Comparison of ENCODE assay signal across 20 cellular contexts in genomic region chr19:52196256-52196967, GRCh38. TPM values are rescaled to one million over a fixed set of nuclear protein-coding genes. Genes with fewer than 3 reads are reported as not detected.
DNase-seq lines count a peak whose midpoint lies in the region; ATAC-seq and TF ChIP-seq lines count a peak whose summit lies in the region.
"Had no signal": no experiment of that assay in that cellular context is flagged by ENCODE, and none has a peak within 500 bp of the region (broad histone marks: within the 10 kb centered on the region; RNA-seq: fewer than 3 reads in every experiment).

No MANE protein-coding gene starts in this region.

- no peak for TF ChIP-seq POLR2A in breast epithelium (IDR thresholded peaks at IDR 0.05)

- no peaks in the 10 kb centered on the region for H3K27me3 ChIP-seq in adipocyte (replicated peaks; ENCODE audit: control insufficient read depth, insufficient read depth, low read length)
- no peaks in the 10 kb centered on the region for H3K27me3 ChIP-seq in Caco-2 (replicated peaks; ENCODE audit: control insufficient read depth, insufficient read depth, low read length)
- H3K27me3 ChIP-seq in breast epithelium: no peaks in the 10 kb centered on the region
- H3K27me3 ChIP-seq: Peyer's patch had no signal

- H3K4me3 ChIP-seq in adipocyte (ENCODE audit: low read length) (no peak overlapping the region), fibroblast of villous mesenchyme (ENCODE audit: low read depth, low read length) (no peak overlapping the region), Caco-2 (ENCODE audit: low read depth, low read length) (no peak overlapping the region), breast epithelium (no peak overlapping the region)
- H3K4me3 ChIP-seq: Peyer's patch had no signal

- CTCF ChIA-PET in activated CD8-positive, alpha-beta T cell treated with anti-CD3 and anti-CD28 coated beads for 36 hours (lab: Charles Lee): no interaction called here
- CTCF ChIA-PET in activated CD8-positive, alpha-beta T cell treated with anti-CD3 and anti-CD28 coated beads, Interleukin-2, amount 10 ng/mL, durations not matched to agents 7 days and 5 days (lab: Charles Lee): interaction anchor here (1.0 kb wide), 1 partner anchor 13 kb away, joined by 3 read pairs; no protein-coding TSS in a partner anchor
- CTCF ChIA-PET in Caco-2 (lab: Charles Lee): no interaction called here

- intact Hi-C loops in activated CD8-positive, alpha-beta T cell treated with anti-CD3 and anti-CD28 coated beads for 36 hours (cut with micrococcal nuclease): no loop called here
- intact Hi-C loops in Caco-2 (cut with micrococcal nuclease; ENCODE audit: unreplicated experiment): no loop called here
- intact Hi-C loops in breast epithelium (cut with DNase I; ENCODE audit: low total_unique reads): no loop called here

- H3K9me3 ChIP-seq in adipocyte (ENCODE audit: control insufficient read depth, low read length) (no peaks in the 10 kb centered on the region), Caco-2 (no peaks in the 10 kb centered on the region), breast epithelium (no peaks in the 10 kb centered on the region)
- H3K9me3 ChIP-seq: Peyer's patch had no signal

- peaks cover 61% of the 10 kb centered on the region for H3K4me1 Mint-ChIP-seq in activated CD8-positive, alpha-beta T cell treated with anti-CD3 and anti-CD28 coated beads for 36 hours (ENCODE audit: low read depth)
- H3K4me1 Mint-ChIP-seq in activated CD8-positive, alpha-beta T cell treated with anti-CD3 and anti-CD28 coated beads, Interleukin-2, amount 10 ng/mL, durations not matched to agents 7 days and 5 days (ENCODE audit: low read depth): peaks cover 18% of the 10 kb centered on the region
- peaks cover 14% of the 10 kb centered on the region for H3K4me1 Mint-ChIP-seq in Caco-2 (ENCODE audit: low read depth, unreplicated experiment)

- no TSS peak for BruUV-seq in Caco-2 (replicated peaks; lab: Mats Ljungman, UMichigan)

- H3K27ac Mint-ChIP-seq in activated CD8-positive, alpha-beta T cell treated with anti-CD3 and anti-CD28 coated beads for 36 hours: peak overlapping the region; percentile 17
- no peak overlapping the region for H3K27ac Mint-ChIP-seq in activated CD8-positive, alpha-beta T cell treated with anti-CD3 and anti-CD28 coated beads, Interleukin-2, amount 10 ng/mL, durations not matched to agents 7 days and 5 days
- H3K27ac Mint-ChIP-seq in Caco-2 (ENCODE audit: unreplicated experiment): no peak overlapping the region

- H3K36me3 ChIP-seq in adipocyte (ENCODE audit: control insufficient read depth, insufficient read depth, low read length, severe bottlenecking) (peaks cover 43% of the 10 kb centered on the region), Caco-2 (ENCODE audit: control insufficient read depth, insufficient read depth, low read length) (peaks cover 6% of the 10 kb centered on the region), breast epithelium (no peaks in the 10 kb centered on the region)

- POLR2A ChIA-PET in activated CD8-positive, alpha-beta T cell treated with anti-CD3 and anti-CD28 coated beads for 36 hours (lab: Charles Lee): no interaction called here
- POLR2A ChIA-PET in activated CD8-positive, alpha-beta T cell treated with anti-CD3 and anti-CD28 coated beads, Interleukin-2, amount 10 ng/mL, durations not matched to agents 7 days and 5 days (lab: Charles Lee): interaction anchor here (0.7 to 1.4 kb wide), 3 partner anchors 9 to 57 kb away, joined by 3 to 4 read pairs (median 3); no protein-coding TSS in a partner anchor
- POLR2A ChIA-PET in Caco-2 (lab: Charles Lee): no interaction called here

- H3K27me3 Mint-ChIP-seq in activated CD8-positive, alpha-beta T cell treated with anti-CD3 and anti-CD28 coated beads for 36 hours: no peaks in the 10 kb centered on the region
- no peaks in the 10 kb centered on the region for H3K27me3 Mint-ChIP-seq in activated CD8-positive, alpha-beta T cell treated with anti-CD3 and anti-CD28 coated beads, Interleukin-2, amount 10 ng/mL, durations not matched to agents 7 days and 5 days (ENCODE audit: low read depth)
- H3K27me3 Mint-ChIP-seq in Caco-2 (ENCODE audit: insufficient read depth, unreplicated experiment): no peaks in the 10 kb centered on the region

- H3K36me3 Mint-ChIP-seq in activated CD8-positive, alpha-beta T cell treated with anti-CD3 and anti-CD28 coated beads for 36 hours (ENCODE audit: low read depth): peaks cover 40% of the 10 kb centered on the region
- peaks cover 63% of the 10 kb centered on the region for H3K36me3 Mint-ChIP-seq in activated CD8-positive, alpha-beta T cell treated with anti-CD3 and anti-CD28 coated beads, Interleukin-2, amount 10 ng/mL, durations not matched to agents 7 days and 5 days (ENCODE audit: low read depth)
- H3K36me3 Mint-ChIP-seq in Caco-2 (ENCODE audit: insufficient read depth, unreplicated experiment): peaks cover 76% of the 10 kb centered on the region

- peak overlapping the region in 1 of 2 donors; percentile 87 for H3K27ac ChIP-seq in breast epithelium
- H3K27ac ChIP-seq: 22Rv1, Peyer's patch had no signal

- no peak for ATAC-seq in activated CD8-positive, alpha-beta T cell treated with anti-CD3 and anti-CD28 coated beads for 36 hours
- ATAC-seq in activated CD8-positive, alpha-beta T cell treated with anti-CD3 and anti-CD28 coated beads, Interleukin-2, amount 10 ng/mL, durations not matched to agents 7 days and 5 days: no peak

- peaks cover 61% of the 10 kb centered on the region for H3K4me1 ChIP-seq in adipocyte (ENCODE audit: control insufficient read depth, insufficient read depth, low read length)
- H3K4me1 ChIP-seq in Caco-2: peaks cover 5% of the 10 kb centered on the region
- peaks cover 4 to 9% of the 10 kb centered on the region in 2 donors for H3K4me1 ChIP-seq in breast epithelium

- H3K9ac ChIP-seq in adipocyte (ENCODE audit: low read length): no peak overlapping the region

- H3K4me3 Mint-ChIP-seq in activated CD8-positive, alpha-beta T cell treated with anti-CD3 and anti-CD28 coated beads for 36 hours: no peak overlapping the region
- no peak overlapping the region for H3K4me3 Mint-ChIP-seq in activated CD8-positive, alpha-beta T cell treated with anti-CD3 and anti-CD28 coated beads, Interleukin-2, amount 10 ng/mL, durations not matched to agents 7 days and 5 days
- H3K4me3 Mint-ChIP-seq in Caco-2 (ENCODE audit: unreplicated experiment): no peak overlapping the region
- H3K4me3 Mint-ChIP-seq: CD14-positive monocyte had no signal

- no peak for DNase-seq in activated CD8-positive, alpha-beta T cell treated with anti-CD3 and anti-CD28 coated beads for 36 hours
- DNase-seq in activated CD8-positive, alpha-beta T cell treated with anti-CD3 and anti-CD28 coated beads, Interleukin-2, amount 10 ng/mL, durations not matched to agents 7 days and 5 days: no peak
- DNase-seq in AG08396 (ENCODE audit: low spot score) (peak; percentile 35), adipocyte (ENCODE audit: low read depth) (peak; percentile 8), fibroblast of villous mesenchyme (ENCODE audit: low read depth) (peak; percentile 75), Caco-2 (no peak), breast epithelium (ENCODE audit: low spot score in 2 of 2) (no peak)
- no peak for DNase-seq in activated CD4-positive, CD25-positive, alpha-beta regulatory T cell treated with anti-CD3 and anti-CD28 coated beads, Interleukin-2, amount 50 U/mL, for 72 hours
- DNase-seq: COR-L47; GDM1; HCEC 1CT; KBM-7; NCI-H1105; NCI-H2081 treated with DMSO at 0.1 percent for 48 hours; NCI-H510A; NCI-H748 treated with DMSO at 0.1 percent for 48 hours; NK-92 treated with Interleukin-12 subunit alpha and Interleukin-12 subunit beta, amount 100 ng/mL, for 24 hours; Peyer's patch had no signal

- no peak for TF ChIP-seq CTCF in activated CD8-positive, alpha-beta T cell treated with anti-CD3 and anti-CD28 coated beads for 36 hours (IDR thresholded peaks at IDR 0.05)
- TF ChIP-seq CTCF in fibroblast of villous mesenchyme (IDR thresholded peaks at IDR 0.05; ENCODE audit: insufficient read depth, low read depth, low read length): no peak
- TF ChIP-seq CTCF in Caco-2 (IDR thresholded peaks at IDR 0.05; ENCODE audit: insufficient read depth in 1 of 2, low read depth in 1 of 2, low read length in 1 of 2, severe bottlenecking in 1 of 2, unreplicated experiment in 1 of 2): no peak
- no peak for TF ChIP-seq CTCF in breast epithelium (IDR thresholded peaks at IDR 0.05)

- no peaks in the 10 kb centered on the region for H3K9me3 Mint-ChIP-seq in activated CD8-positive, alpha-beta T cell treated with anti-CD3 and anti-CD28 coated beads for 36 hours
- H3K9me3 Mint-ChIP-seq in activated CD8-positive, alpha-beta T cell treated with anti-CD3 and anti-CD28 coated beads, Interleukin-2, amount 10 ng/mL, durations not matched to agents 7 days and 5 days (ENCODE audit: insufficient read depth): no peaks in the 10 kb centered on the region
- no peaks in the 10 kb centered on the region for H3K9me3 Mint-ChIP-seq in Caco-2 (ENCODE audit: unreplicated experiment)
- H3K9me3 Mint-ChIP-seq: CD14-positive monocyte had no signal

RNA-seq across cellular contexts. Expression of gene PPP2R1A, which starts 6.6 kb away (rescaled TPM):
- total RNA-seq in activated CD8-positive, alpha-beta T cell treated with anti-CD3 and anti-CD28 coated beads for 36 hours: 100 to 1,000 TPM; 236 to 237 TPM
- total RNA-seq in activated CD8-positive, alpha-beta T cell treated with anti-CD3 and anti-CD28 coated beads, Interleukin-2, amount 10 ng/mL, durations not matched to agents 7 days and 5 days: 100 to 1,000 TPM; 223 to 225 TPM
- 122 and 166 TPM in 2 replicates for total RNA-seq in fibroblast of villous mesenchyme
- total RNA-seq in Caco-2 (2022): 279 and 291 TPM in 2 replicates
- 100 to 1,000 TPM; 145 to 198 (median 175) TPM for total RNA-seq in breast epithelium

RNA-seq across cellular contexts. Expression of gene ZNF836, which starts 25.0 kb away (rescaled TPM):
- 10 to 100 TPM; 10.3 to 12.6 TPM for total RNA-seq in activated CD8-positive, alpha-beta T cell treated with anti-CD3 and anti-CD28 coated beads for 36 hours
- total RNA-seq in activated CD8-positive, alpha-beta T cell treated with anti-CD3 and anti-CD28 coated beads, Interleukin-2, amount 10 ng/mL, durations not matched to agents 7 days and 5 days: 10 to 100 TPM; 15.5 to 18.7 TPM
- total RNA-seq in fibroblast of villous mesenchyme (7.1 and 11.7 TPM in 2 replicates), Caco-2 (2022) (6.3 and 8.8 TPM in 2 replicates), breast epithelium (10 to 100 TPM; 10.2 to 21.8 (median 16.4) TPM)

RNA-seq across cellular contexts. Expression of gene ZNF616, which starts 56.7 kb away (rescaled TPM):
- 10 to 100 TPM; 11.2 to 11.7 TPM for total RNA-seq in activated CD8-positive, alpha-beta T cell treated with anti-CD3 and anti-CD28 coated beads for 36 hours
- 1 to 10 TPM; 6.2 to 8.4 TPM for total RNA-seq in activated CD8-positive, alpha-beta T cell treated with anti-CD3 and anti-CD28 coated beads, Interleukin-2, amount 10 ng/mL, durations not matched to agents 7 days and 5 days
- total RNA-seq in fibroblast of villous mesenchyme: 7.4 and 12.5 TPM in 2 replicates
- total RNA-seq in Caco-2 (2022): 5.7 and 7.1 TPM in 2 replicates
- total RNA-seq in breast epithelium: 10 to 100 TPM in 1 of 3 donors, 1 to 10 TPM in 2; 5.8 to 14.0 (median 7.2) TPM

Comparison
In these comparisons a context has a peak if more than half of its experiments do, and no peak if none do; other contexts are left out.
1. DNase-seq: peak in AG08396 (single experiment), adipocyte (single experiment) and fibroblast of villous mesenchyme (single experiment); none in activated CD8-positive, alpha-beta T cell treated with anti-CD3 and anti-CD28 coated beads for 36 hours (single experiment), activated CD8-positive, alpha-beta T cell treated with anti-CD3 and anti-CD28 coated beads, Interleukin-2, amount 10 ng/mL, durations not matched to agents 7 days and 5 days (single experiment), Caco-2 (0 of 2), activated CD4-positive, CD25-positive, alpha-beta regulatory T cell treated with anti-CD3 and anti-CD28 coated beads, Interleukin-2, amount 50 U/mL, for 72 hours (single experiment) and breast epithelium (0 of 2).